ENCODE assay signal across 7 cellular contexts in genomic region chr1:156590326-156591180, GRCh38. TPM values are rescaled to one million over a fixed set of nuclear protein-coding genes. Genes with fewer than 3 reads are reported as not detected.
DNase-seq lines count a peak whose midpoint lies in the region; ATAC-seq lines count a peak whose summit lies in the region.
"Had no signal": no experiment of that assay in that cellular context is flagged by ENCODE, and none has a peak within 500 bp of the region (broad histone marks: within the 10 kb centered on the region; RNA-seq: fewer than 3 reads in every experiment).

No MANE protein-coding gene starts in this region.

- POLR2A ChIA-PET in CD8-positive, alpha-beta memory T cell (lab: Charles Lee): interaction anchor here (1.1 to 2.1 kb wide), 9 partner anchors 9 to 133 kb away, joined by 3 to 10 read pairs (median 5); partner anchors contain the start of gene MEF2D
- POLR2A ChIA-PET in T-cell (lab: Charles Lee): interaction anchor here (0.6 to 0.7 kb wide), 4 partner anchors 9 to 161 kb away, joined by 3 to 5 read pairs (median 3); no protein-coding TSS in a partner anchor

- H3K36me3 Mint-ChIP-seq in CD8-positive, alpha-beta memory T cell: peaks cover 0 to 32% (median 6%) of the 10 kb centered on the region in 3 donors
- peaks cover 8% of the 10 kb centered on the region for H3K36me3 Mint-ChIP-seq in T-cell

- H3K4me1 Mint-ChIP-seq in CD8-positive, alpha-beta memory T cell: peaks cover 21 to 24% (median 22%) of the 10 kb centered on the region in 3 donors
- peaks cover 16 to 26% (median 18%) of the 10 kb centered on the region in 3 donors for H3K4me1 Mint-ChIP-seq in T-cell

- no peaks in the 10 kb centered on the region for H3K9me3 Mint-ChIP-seq in CD8-positive, alpha-beta memory T cell
- no peaks in the 10 kb centered on the region for H3K9me3 Mint-ChIP-seq in T-cell

- H3K27ac ChIP-seq in CD8-positive, alpha-beta memory T cell (ENCODE audit: low read depth, low read length): peak overlapping the region; percentile 39
- H3K27ac ChIP-seq in mesodermal cell (ENCODE audit: low read depth, low read length, severe bottlenecking): no peak overlapping the region

- H3K27me3 ChIP-seq in CD8-positive, alpha-beta memory T cell (ENCODE audit: insufficient read depth, low read length, poor library complexity, severe bottlenecking): no peaks in the 10 kb centered on the region

- H3K4me3 ChIP-seq in CD8-positive, alpha-beta memory T cell (ENCODE audit: low read length): peak overlapping the region; percentile 66
- peak overlapping the region; percentile 69 for H3K4me3 ChIP-seq in mesodermal cell (ENCODE audit: extremely low read depth, insufficient read depth, low read length, poor library complexity, severe bottlenecking)

- H3K36me3 ChIP-seq in CD8-positive, alpha-beta memory T cell (ENCODE audit: insufficient read depth, low read length): no peaks in the 10 kb centered on the region
- peaks cover 28% of the 10 kb centered on the region for H3K36me3 ChIP-seq in mesodermal cell (ENCODE audit: control insufficient read depth, insufficient read depth, low read length)

- H3K4me3 Mint-ChIP-seq in CD8-positive, alpha-beta memory T cell: peak overlapping the region; percentile 89 to 94 (median 91)
- peak overlapping the region; percentile 77 to 86 (median 81) for H3K4me3 Mint-ChIP-seq in T-cell

- in situ Hi-C loops in G401 (cut with HindIII; ENCODE audit: low sequenced_read_pairs): no loop called here

- CTCF ChIA-PET in CD8-positive, alpha-beta memory T cell (lab: Charles Lee): interaction anchor here (0.7 to 3.9 kb wide), 12 partner anchors 9 to 205 kb away, joined by 3 to 22 read pairs (median 4); partner anchors contain the start of genes GPATCH4 and MEF2D
- CTCF ChIA-PET in T-cell (lab: Charles Lee): interaction anchor here (0.6 to 2.2 kb wide), 7 partner anchors 12 to 205 kb away, joined by 3 to 14 read pairs (median 4); no protein-coding TSS in a partner anchor

- no peak for DNase-seq in CD8-positive, alpha-beta memory T cell
- no peak for DNase-seq in T-cell
- DNase-seq in middle frontal gyrus (ENCODE audit: extremely low spot score, low spot score): no peak
- no peak for DNase-seq in G401 (ENCODE audit: low spot score)

- peak overlapping the region in 7 of 8 donors; percentile 90 to 98 (median 96) for H3K27ac Mint-ChIP-seq in CD8-positive, alpha-beta memory T cell
- H3K27ac Mint-ChIP-seq in T-cell: peak overlapping the region; percentile 91 to 95

- H3K9me3 ChIP-seq in CD8-positive, alpha-beta memory T cell (ENCODE audit: low read length): no peaks in the 10 kb centered on the region
- H3K9me3 ChIP-seq in mesodermal cell (ENCODE audit: control insufficient read depth, low read length): no peaks in the 10 kb centered on the region

- ATAC-seq in T-cell (replicated peaks in 1 of 4) (no peak), GM21528 (IDR thresholded peaks at IDR 0.05; ENCODE audit: low FRiP score, unreplicated experiment) (no peak)

- H3K27me3 Mint-ChIP-seq in CD8-positive, alpha-beta memory T cell: no peaks in the 10 kb centered on the region
- no peaks in the 10 kb centered on the region for H3K27me3 Mint-ChIP-seq in T-cell

- H3K4me1 ChIP-seq in CD8-positive, alpha-beta memory T cell (ENCODE audit: insufficient read depth, low read length): peaks cover 20% of the 10 kb centered on the region
- H3K4me1 ChIP-seq in mesodermal cell (ENCODE audit: control insufficient read depth, insufficient read depth, low read length, poor library complexity, severe bottlenecking): no peaks in the 10 kb centered on the region

- WGBS in mesodermal cell (ENCODE audit: insufficient coverage in 2 of 2), 2 experiments: 94 to 100% methylated on average over 5 to 6 of the region's 10 CpGs

RNA-seq across cellular contexts. Expression of gene NAXE, which starts 1.0 kb away (rescaled TPM):
- total RNA-seq in CD8-positive, alpha-beta memory T cell: 10 to 100 TPM; 63.0 to 69.1 TPM
- 113 TPM for polyA plus RNA-seq in CD8-positive, alpha-beta memory T cell
- 10 to 100 TPM; 32.4 to 47.7 (median 41.7) TPM for total RNA-seq in T-cell
- polyA plus RNA-seq in mesodermal cell (2013, experiment 1 of 2): 70.4 TPM
- 60.0 TPM for polyA plus RNA-seq in mesodermal cell (2013, experiment 2 of 2)
- 103 and 112 TPM in 2 replicates for total RNA-seq in G401 (2014; rRNA removed; shearing (Covaris generic))

RNA-seq across cellular contexts. Expression of gene GPATCH4, which starts 10.7 kb away (rescaled TPM):
- 100 to 1,000 TPM; 123 to 131 TPM for total RNA-seq in CD8-positive, alpha-beta memory T cell
- polyA plus RNA-seq in CD8-positive, alpha-beta memory T cell: 58.7 TPM
- 10 to 100 TPM; 34.3 to 41.6 (median 40.6) TPM for total RNA-seq in T-cell
- 11.3 TPM for polyA plus RNA-seq in mesodermal cell (2013, experiment 1 of 2)
- 11.3 TPM for polyA plus RNA-seq in mesodermal cell (2013, experiment 2 of 2)
- total RNA-seq in G401 (2014; rRNA removed; shearing (Covaris generic)): 13.7 and 25.4 TPM in 2 replicates

RNA-seq across cellular contexts. Expression of gene TTC24, which starts 11.0 kb away (rescaled TPM):
- total RNA-seq in CD8-positive, alpha-beta memory T cell: 1 to 10 TPM; 7.3 to 7.4 TPM
- 2.3 TPM for polyA plus RNA-seq in CD8-positive, alpha-beta memory T cell
- 10 to 100 TPM in 4 of 5 donors, 1 to 10 TPM in 1; 9.9 to 43.6 (median 16.4) TPM for total RNA-seq in T-cell
- polyA plus RNA-seq in mesodermal cell (2013, experiment 1 of 2): not detected
- not detected for polyA plus RNA-seq in mesodermal cell (2013, experiment 2 of 2)
- total RNA-seq in G401 (2014; rRNA removed; shearing (Covaris generic)): not detected in 2 replicates
- total RNA-seq: sciatic nerve had no signal

RNA-seq across cellular contexts. Expression of gene IQGAP3, which starts 18.2 kb away (rescaled TPM):
- 1 to 10 TPM; 4.4 to 4.7 TPM for total RNA-seq in CD8-positive, alpha-beta memory T cell
- polyA plus RNA-seq in CD8-positive, alpha-beta memory T cell: not detected
- total RNA-seq in T-cell: under 1 TPM in 4 of 5 donors, not detected in 1; 0.13 to 0.19 (median 0.18) TPM
- polyA plus RNA-seq in mesodermal cell (2013, experiment 1 of 2): 23.7 TPM
- 23.2 TPM for polyA plus RNA-seq in mesodermal cell (2013, experiment 2 of 2)
- 13.4 and 16.9 TPM in 2 replicates for total RNA-seq in G401 (2014; rRNA removed; shearing (Covaris generic))

RNA-seq across cellular contexts. Expression of gene HAPLN2, which starts 28.7 kb away (rescaled TPM):
- not detected for total RNA-seq in CD8-positive, alpha-beta memory T cell
- not detected for polyA plus RNA-seq in CD8-positive, alpha-beta memory T cell
- under 1 TPM in 1 of 5 donors, not detected in 4; 0.33 TPM for total RNA-seq in T-cell
- 0.52 TPM for polyA plus RNA-seq in mesodermal cell (2013, experiment 1 of 2)
- polyA plus RNA-seq in mesodermal cell (2013, experiment 2 of 2): not detected
- 0.25 and 0.44 TPM in 2 replicates for total RNA-seq in G401 (2014; rRNA removed; shearing (Covaris generic))
